In genomic region chr5:32638309-32638708, GRCh38 we compare ENCODE assay signal across 17 cellular contexts. TPM values are rescaled to one million over a fixed set of nuclear protein-coding genes. Genes with fewer than 3 reads are reported as not detected.
DNase-seq lines count a peak whose midpoint lies in the region; ATAC-seq and TF ChIP-seq lines count a peak whose summit lies in the region.
"Had no signal": no experiment of that assay in that cellular context is flagged by ENCODE, and none has a peak within 500 bp of the region (broad histone marks: within the 10 kb centered on the region; RNA-seq: fewer than 3 reads in every experiment).

No MANE protein-coding gene starts in this region.

- H3K4me3 ChIP-seq in WERI-Rb-1 (ENCODE audit: low read depth, low read length): no peak overlapping the region
- H3K4me3 ChIP-seq: A549, GM23248 had no signal

- peak overlapping the region; percentile 7 for H3K27ac Mint-ChIP-seq in neural crest cell (ENCODE audit: unreplicated experiment)
- H3K27ac Mint-ChIP-seq in naive thymus-derived CD8-positive, alpha-beta T cell: peak overlapping the region in 1 of 10 donors; percentile 13
- H3K27ac Mint-ChIP-seq: CD4-positive, alpha-beta T cell; IgD-negative memory B cell had no signal

- H3K27me3 ChIP-seq in WERI-Rb-1 (ENCODE audit: insufficient read depth, low read depth, severe bottlenecking): no peaks in the 10 kb centered on the region

- peaks cover 2% of the 10 kb centered on the region for H3K9me3 Mint-ChIP-seq in neural crest cell
- H3K9me3 Mint-ChIP-seq in naive thymus-derived CD8-positive, alpha-beta T cell: no peaks in the 10 kb centered on the region
- H3K9me3 Mint-ChIP-seq: CD4-positive, alpha-beta T cell; IgD-negative memory B cell had no signal

- peaks cover 3% of the 10 kb centered on the region for H3K9me3 ChIP-seq in WERI-Rb-1 (ENCODE audit: severe bottlenecking)
- H3K9me3 ChIP-seq: A549, Caco-2 had no signal

- TF ChIP-seq CTCF in WERI-Rb-1 (IDR thresholded peaks at IDR 0.05; ENCODE audit: low read depth, low read length): no peak
- no peak for TF ChIP-seq CTCF in neural crest cell (conservative IDR thresholded peaks at IDR 0.05)

- H3K4me3 Mint-ChIP-seq in neural crest cell: no peak overlapping the region
- no peak overlapping the region for H3K4me3 Mint-ChIP-seq in naive thymus-derived CD8-positive, alpha-beta T cell
- H3K4me3 Mint-ChIP-seq: CD4-positive, alpha-beta T cell; IgD-negative memory B cell had no signal

- no peak for ATAC-seq in naive thymus-derived CD8-positive, alpha-beta T cell
- ATAC-seq: A549, HepG2 had no signal

- DNase-seq in NCI-H82 (lab: John Stamatoyannopoulos, UW) (peak; percentile 22), NCI-H82 treated with DMSO at 0.1 percent for 48 hours (lab: John Stamatoyannopoulos, UW; ENCODE audit: unreplicated experiment) (no peak), WERI-Rb-1 (peak; percentile 36), neural crest cell (ENCODE audit: low read depth, low spot score) (no peak), NCI-H146 treated with DMSO at 0.1 percent for 48 hours (lab: John Stamatoyannopoulos, UW; ENCODE audit: unreplicated experiment) (no peak), NCI-H526 (lab: John Stamatoyannopoulos, UW) (no peak)
- DNase-seq in naive thymus-derived CD8-positive, alpha-beta T cell: no peak
- DNase-seq: AML-193, Caco-2, GDM1, GM23248 had no signal

- no peak overlapping the region for H3K27ac ChIP-seq in WERI-Rb-1
- H3K27ac ChIP-seq: 22Rv1, C4-2B, GM23248 had no signal

- H3K27me3 Mint-ChIP-seq in neural crest cell (ENCODE audit: low read depth): no peaks in the 10 kb centered on the region
- H3K27me3 Mint-ChIP-seq in naive thymus-derived CD8-positive, alpha-beta T cell: peaks cover 0 to 2% (median 0%) of the 10 kb centered on the region in 5 donors
- H3K27me3 Mint-ChIP-seq: CD4-positive, alpha-beta T cell had no signal

- no peaks in the 10 kb centered on the region for H3K36me3 Mint-ChIP-seq in neural crest cell (ENCODE audit: low read depth)
- no peaks in the 10 kb centered on the region for H3K36me3 Mint-ChIP-seq in naive thymus-derived CD8-positive, alpha-beta T cell

- POLR2A ChIA-PET in naive thymus-derived CD8-positive, alpha-beta T cell (lab: Charles Lee): no interaction called here

- H3K4me1 Mint-ChIP-seq in neural crest cell: no peaks in the 10 kb centered on the region
- peaks cover 0 to 2% (median 0%) of the 10 kb centered on the region in 4 donors for H3K4me1 Mint-ChIP-seq in naive thymus-derived CD8-positive, alpha-beta T cell
- H3K4me1 Mint-ChIP-seq: IgD-negative memory B cell had no signal

- no peaks in the 10 kb centered on the region for H3K36me3 ChIP-seq in WERI-Rb-1

RNA-seq across cellular contexts. Expression of gene SUB1, which starts 53.0 kb away (rescaled TPM):
- total RNA-seq in neural crest cell: 259 and 260 TPM in 2 replicates
- 100 to 1,000 TPM; 194 to 218 TPM for total RNA-seq in naive thymus-derived CD8-positive, alpha-beta T cell
- 100 to 1,000 TPM; 391 to 592 (median 485) TPM for polyA plus RNA-seq in naive thymus-derived CD8-positive, alpha-beta T cell

Comparison
In these comparisons a context has a peak if more than half of its experiments do, and no peak if none do; other contexts are left out.
1. DNase-seq: peak in NCI-H82 (single experiment) and WERI-Rb-1 (single experiment); none in NCI-H82 treated with DMSO at 0.1 percent for 48 hours (single experiment), neural crest cell (single experiment), NCI-H146 treated with DMSO at 0.1 percent for 48 hours (single experiment), NCI-H526 (0 of 2) and naive thymus-derived CD8-positive, alpha-beta T cell (0 of 10).